Comparison of ENCODE assay signal across 18 cellular contexts in genomic region chr4:169963998-169964397, GRCh38.
"Had no signal": no experiment of that assay in that cellular context is flagged by ENCODE, and none has a peak within 500 bp of the region (broad histone marks: within the 10 kb centered on the region; RNA-seq: fewer than 3 reads in every experiment).

No MANE protein-coding gene starts in this region.

- ATAC-seq: activated T-helper 17 cell treated with anti-CD3 and anti-CD28 coated beads, Interleukin-2, amount 50 U/mL, for 72 hours; body of pancreas; natural killer cell; sciatic nerve; stimulated activated naive B cell treated with anti-CD40 and anti-IgM and Interleukin-4, amounts not matched to agents 10 μg/mL and 1 μg/mL and 100 μg/mL, for 72 hours had no signal

- H3K36me3 Mint-ChIP-seq: natural killer cell; stimulated activated naive B cell treated with anti-CD40 and anti-IgM and Interleukin-4, amounts not matched to agents 10 μg/mL and 1 μg/mL and 100 μg/mL, for 72 hours had no signal

- H3K36me3 ChIP-seq: esophagus squamous epithelium, prostate gland, upper lobe of left lung had no signal

- H3K4me1 Mint-ChIP-seq: activated CD4-positive, alpha-beta T cell treated with anti-CD3 and anti-CD28 coated beads, Interleukin-2, amount 10 ng/mL, durations not matched to agents 7 days and 5 days; activated T-helper 17 cell treated with anti-CD3 and anti-CD28 coated beads, Interleukin-2, amount 50 U/mL, for 72 hours; natural killer cell; stimulated activated naive B cell treated with anti-CD40 and anti-IgM and Interleukin-4, amounts not matched to agents 10 μg/mL and 1 μg/mL and 100 μg/mL, for 72 hours had no signal

- H3K4me1 ChIP-seq: body of pancreas, prostate gland, upper lobe of left lung had no signal

- H3K4me3 Mint-ChIP-seq: activated CD4-positive, alpha-beta T cell treated with anti-CD3 and anti-CD28 coated beads, Interleukin-2, amount 10 ng/mL, durations not matched to agents 7 days and 5 days; activated naive CD4-positive, alpha-beta T cell treated with anti-CD3 and anti-CD28 coated beads for 36 hours; activated T-helper 17 cell treated with anti-CD3 and anti-CD28 coated beads, Interleukin-2, amount 50 U/mL, for 72 hours; natural killer cell; stimulated activated naive B cell treated with anti-CD40 and anti-IgM and Interleukin-4, amounts not matched to agents 10 μg/mL and 1 μg/mL and 100 μg/mL, for 72 hours; T-helper 1 cell treated with Interleukin-12 subunit alpha and Interleukin-12 subunit beta and Interleukin-4 antibody, amounts not matched to agents 30 μg/mL and 1 μg/mL, for 36 hours had no signal

- H3K4me3 ChIP-seq: body of pancreas, esophagus squamous epithelium, prostate gland, upper lobe of left lung had no signal

- H3K27ac Mint-ChIP-seq: activated CD4-positive, alpha-beta T cell treated with anti-CD3 and anti-CD28 coated beads, Interleukin-2, amount 10 ng/mL, durations not matched to agents 7 days and 5 days; activated naive CD4-positive, alpha-beta T cell treated with anti-CD3 and anti-CD28 coated beads for 36 hours; activated T-helper 17 cell treated with anti-CD3 and anti-CD28 coated beads, Interleukin-2, amount 50 U/mL, for 72 hours; natural killer cell; stimulated activated naive B cell treated with anti-CD40 and anti-IgM and Interleukin-4, amounts not matched to agents 10 μg/mL and 1 μg/mL and 100 μg/mL, for 72 hours; T-helper 1 cell treated with Interleukin-12 subunit alpha and Interleukin-12 subunit beta and Interleukin-4 antibody, amounts not matched to agents 30 μg/mL and 1 μg/mL, for 36 hours had no signal

- H3K27ac ChIP-seq: body of pancreas, esophagus squamous epithelium, prostate gland, upper lobe of left lung had no signal

- H3K9me3 Mint-ChIP-seq: activated CD4-positive, alpha-beta T cell treated with anti-CD3 and anti-CD28 coated beads, Interleukin-2, amount 10 ng/mL, durations not matched to agents 7 days and 5 days; activated naive CD4-positive, alpha-beta T cell treated with anti-CD3 and anti-CD28 coated beads for 36 hours; activated T-helper 17 cell treated with anti-CD3 and anti-CD28 coated beads, Interleukin-2, amount 50 U/mL, for 72 hours; natural killer cell; T-helper 1 cell treated with Interleukin-12 subunit alpha and Interleukin-12 subunit beta and Interleukin-4 antibody, amounts not matched to agents 30 μg/mL and 1 μg/mL, for 36 hours had no signal

- H3K9me3 ChIP-seq: body of pancreas, esophagus squamous epithelium, prostate gland, upper lobe of left lung had no signal

- H3K27me3 ChIP-seq: body of pancreas, upper lobe of left lung had no signal

- DNase-seq: activated CD4-positive, alpha-beta T cell treated with anti-CD3 and anti-CD28 coated beads, Interleukin-2, amount 10 ng/mL, durations not matched to agents 7 days and 5 days; activated CD4-positive, CD25-positive, alpha-beta regulatory T cell; activated CD8-positive, alpha-beta memory T cell treated with anti-CD3 and anti-CD28 coated beads for 24 hours; activated naive CD4-positive, alpha-beta T cell treated with anti-CD3 and anti-CD28 coated beads for 36 hours; body of pancreas; esophagus squamous epithelium; foreskin melanocyte; head of caudate nucleus; natural killer cell; occipital lobe; stimulated activated CD4-positive, alpha-beta T cell treated with anti-CD3 and anti-CD28 coated beads, Interleukin-2, amount 100 ng/mL, for 24 hours; stimulated activated naive B cell treated with anti-CD40 and anti-IgM and Interleukin-4, amounts not matched to agents 10 μg/mL and 1 μg/mL and 100 μg/mL, for 72 hours; substantia nigra; upper lobe of left lung had no signal
